8 cellular contexts compared by ENCODE assay signal in the genomic region with DNA sequence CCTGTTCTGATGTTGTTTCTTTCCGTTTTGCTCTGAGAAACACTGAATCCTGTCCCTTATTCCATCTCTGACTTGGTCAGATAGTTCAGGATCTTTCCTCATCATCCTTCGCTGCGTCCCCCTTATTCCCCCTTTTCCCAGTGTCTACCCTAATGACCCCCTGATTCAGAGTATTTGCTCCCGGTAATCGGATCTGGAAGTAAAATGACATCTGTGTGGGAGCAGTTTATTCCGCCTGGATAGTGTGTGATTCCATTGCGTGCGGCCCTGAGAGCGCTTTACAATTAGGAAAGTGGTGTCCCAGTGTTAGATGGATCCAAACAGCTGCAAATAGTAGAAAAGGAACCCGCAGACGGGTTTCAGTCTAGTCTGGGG. TPM values are rescaled to one million over a fixed set of nuclear protein-coding genes. Genes with fewer than 3 reads are reported as not detected.
DNase-seq lines count a peak whose midpoint lies in the region; ATAC-seq and TF ChIP-seq lines count a peak whose summit lies in the region.

No MANE protein-coding gene starts in this region.

- ATAC-seq in GM19463 (IDR thresholded peaks at IDR 0.05; ENCODE audit: unreplicated experiment), result no peak
- no peak for ATAC-seq in HG03460 (IDR thresholded peaks at IDR 0.05; ENCODE audit: unreplicated experiment)

- in situ Hi-C loops in GM13977 (cut with MboI; ENCODE audit: low pct_unique_long_range_greater_than_20kb, low sequenced_read_pairs, unreplicated experiment), result no loop called here

- H2AFZ ChIP-seq in neural progenitor cell (replicated peaks), result no peak overlapping the region

- H3K4me1 ChIP-seq in neural progenitor cell, result peaks cover 16% of the 10 kb centered on the region

- peak overlapping the region; percentile 81 for H3K27ac Mint-ChIP-seq in neural progenitor cell

- H3K4me1 Mint-ChIP-seq in neural progenitor cell, result peaks cover 9% of the 10 kb centered on the region

- peaks cover 5% of the 10 kb centered on the region for H3K36me3 ChIP-seq in neural progenitor cell

- TF ChIP-seq CTCF in GM13977 (IDR thresholded peaks at IDR 0.05; ENCODE audit: extremely low read depth, insufficient read depth, missing control alignments) (no peak), RWPE1 (conservative IDR thresholded peaks at IDR 0.05; ENCODE audit: low read depth) (no peak), neural progenitor cell (IDR thresholded peaks at IDR 0.05) (no peak)

- no peaks in the 10 kb centered on the region for H3K9me3 ChIP-seq in neural progenitor cell (ENCODE audit: low read depth)

- H3K9me3 Mint-ChIP-seq in neural progenitor cell, result no peaks in the 10 kb centered on the region

- peak; percentile 7 for DNase-seq in GM13977 (ENCODE audit: low spot score)
- no peak for DNase-seq in RWPE1 (ENCODE audit: low spot score)
- no peak for DNase-seq in epithelial cell of prostate (ENCODE audit: low read depth, low spot score)
- peak; percentile 73 for DNase-seq in neural progenitor cell (ENCODE audit: low spot score)
- no peak for DNase-seq in activated CD4-positive, alpha-beta T cell treated with anti-CD3 and anti-CD28 coated beads, Interleukin-2, amount 50 U/mL, for 48 hours
- no peak for DNase-seq in inferior parietal cortex (ENCODE audit: extremely low spot score)

- CTCF ChIA-PET in RWPE1 (lab: Yijun Ruan, JAX), result no interaction called here

- peaks cover 20% of the 10 kb centered on the region for H4K20me1 ChIP-seq in neural progenitor cell (ENCODE audit: low read depth)

- H3K79me2 ChIP-seq in neural progenitor cell (ENCODE audit: low read depth), result peaks cover 51% of the 10 kb centered on the region

- peak overlapping the region; percentile 82 for H3K27ac ChIP-seq in RWPE1
- H3K27ac ChIP-seq in epithelial cell of prostate, result peak overlapping the region; percentile 55
- peak overlapping the region; percentile 80 for H3K27ac ChIP-seq in neural progenitor cell

- POLR2A ChIA-PET in RWPE1 (lab: Yijun Ruan, JAX; ENCODE audit: low non-redundant PET), result no interaction called here

- H3K4me3 ChIP-seq in neural progenitor cell, result peak overlapping the region; percentile 75

- H3K27me3 Mint-ChIP-seq in neural progenitor cell (ENCODE audit: insufficient read depth, low read depth), result peaks cover 2% of the 10 kb centered on the region

- H3K4me2 ChIP-seq in neural progenitor cell, result peak overlapping the region; percentile 92

- peak overlapping the region; percentile 93 for H3K9ac ChIP-seq in neural progenitor cell

- peaks cover 26% of the 10 kb centered on the region for H3F3A ChIP-seq in neural progenitor cell (ENCODE audit: low read depth)

- H3K4me3 Mint-ChIP-seq in neural progenitor cell, result peak overlapping the region; percentile 95

- H3K27me3 ChIP-seq in neural progenitor cell, result no peaks in the 10 kb centered on the region

- peaks cover 8% of the 10 kb centered on the region for H3K36me3 Mint-ChIP-seq in neural progenitor cell

RNA-seq across cellular contexts. Expression of a gene that starts 0.6 kb away (rescaled TPM):
- 70.9 and 78.9 TPM in 2 replicates for total RNA-seq in neural progenitor cell (ENCODE audit: low replicate concordance)

RNA-seq across cellular contexts. Expression of a gene that starts 53.9 kb away (rescaled TPM):
- 28.6 and 55.3 TPM in 2 replicates for total RNA-seq in neural progenitor cell (ENCODE audit: low replicate concordance)

Comparison
In these comparisons a context has a peak if more than half of its experiments do, and no peak if none do; other contexts are left out.
1. DNase-seq: peak in GM13977 (single experiment) and neural progenitor cell (single experiment); none in RWPE1 (single experiment), epithelial cell of prostate (single experiment), activated CD4-positive, alpha-beta T cell treated with anti-CD3 and anti-CD28 coated beads, Interleukin-2, amount 50 U/mL, for 48 hours (0 of 2) and inferior parietal cortex (single experiment).
2. Peak in every context shown above with its lines, with median percentiles within 50 percentile points of each other: H3K27ac ChIP-seq.